Comparison of ENCODE assay signal across 16 cellular contexts in the genomic region with DNA sequence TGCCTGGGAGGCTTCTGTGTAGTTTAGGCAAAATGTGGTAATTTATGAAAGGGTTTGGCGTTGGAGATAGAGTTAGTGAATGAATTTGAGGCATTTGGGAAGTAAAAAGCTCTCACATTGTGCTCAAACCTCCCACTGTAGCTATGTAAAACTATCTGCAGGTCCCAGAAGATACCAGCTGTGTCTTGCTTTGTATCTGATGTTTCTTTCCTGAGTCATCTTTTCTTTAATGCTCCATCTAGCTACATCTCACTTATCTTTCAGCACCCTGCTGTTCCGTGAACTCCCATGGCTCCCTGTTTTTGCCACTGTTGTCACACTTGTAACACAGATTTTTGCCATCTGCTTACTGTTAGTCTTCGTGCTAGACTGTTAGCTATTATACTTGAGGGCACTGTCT.
DNase-seq lines count a peak whose midpoint lies in the region; ATAC-seq and TF ChIP-seq lines count a peak whose summit lies in the region.
"Had no signal": no experiment of that assay in that cellular context is flagged by ENCODE, and none has a peak within 500 bp of the region (broad histone marks: within the 10 kb centered on the region; RNA-seq: fewer than 3 reads in every experiment).

No MANE protein-coding gene starts in this region.

- peak; percentile 76 for ATAC-seq in SK-N-SH treated with all-trans-retinoic acid at 6 μM for 48 hours
- no peak for ATAC-seq in HG03342 (IDR thresholded peaks at IDR 0.05; ENCODE audit: unreplicated experiment)
- no peak for ATAC-seq in HG03025 (IDR thresholded peaks at IDR 0.05; ENCODE audit: low FRiP score, unreplicated experiment)
- ATAC-seq: left lung; naive thymus-derived CD4-positive, alpha-beta T cell had no signal

- H3K9me3 Mint-ChIP-seq in nephron, result no peaks in the 10 kb centered on the region
- H3K9me3 Mint-ChIP-seq: stimulated activated naive CD8-positive, alpha-beta T cell treated with anti-CD3 and anti-CD28 coated beads, Interleukin-15, Interleukin-2, amounts not matched to agents 100 ng/mL and 50 ng/mL, for 24 hours had no signal

- H3K4me3 Mint-ChIP-seq in nephron, result no peak overlapping the region
- H3K4me3 Mint-ChIP-seq: naive thymus-derived CD4-positive, alpha-beta T cell; stimulated activated naive CD8-positive, alpha-beta T cell treated with anti-CD3 and anti-CD28 coated beads, Interleukin-15, Interleukin-2, amounts not matched to agents 100 ng/mL and 50 ng/mL, for 24 hours had no signal

- peak overlapping the region; percentile 19 to 65 (median 50) for H3K27ac Mint-ChIP-seq in nephron
- H3K27ac Mint-ChIP-seq: naive thymus-derived CD4-positive, alpha-beta T cell; stimulated activated naive CD8-positive, alpha-beta T cell treated with anti-CD3 and anti-CD28 coated beads, Interleukin-15, Interleukin-2, amounts not matched to agents 100 ng/mL and 50 ng/mL, for 24 hours had no signal

- H3K36me3 Mint-ChIP-seq in nephron (ENCODE audit: low read depth), result no peaks in the 10 kb centered on the region
- H3K36me3 Mint-ChIP-seq: naive thymus-derived CD4-positive, alpha-beta T cell had no signal

- H3K4me1 Mint-ChIP-seq in nephron, result peaks cover 20% of the 10 kb centered on the region
- H3K4me1 Mint-ChIP-seq: naive thymus-derived CD4-positive, alpha-beta T cell had no signal

- DNase-seq in EH (ENCODE audit: low read depth) (peak; percentile 71), fibroblast of peridontal ligament (ENCODE audit: extremely low read depth) (peak; percentile 24), DMS 273 treated with DMSO at 0.1 percent for 48 hours (lab: John Stamatoyannopoulos, UW) (no peak)
- no peak for DNase-seq in activated CD4-positive, alpha-beta T cell treated with anti-CD3 and anti-CD28 coated beads for 48 hours
- DNase-seq: activated CD8-positive, alpha-beta memory T cell treated with anti-CD3 and anti-CD28 coated beads for 24 hours; AML-193; DMS153; left lung; naive thymus-derived CD4-positive, alpha-beta T cell; NCI-H1694; NCI-H524 had no signal

- TF ChIP-seq CTCF in nephron (IDR thresholded peaks at IDR 0.05; ENCODE audit: unreplicated experiment in 3 of 3), result no peak

- no peaks in the 10 kb centered on the region for H3K27me3 Mint-ChIP-seq in nephron (ENCODE audit: low read depth)
- H3K27me3 Mint-ChIP-seq: naive thymus-derived CD4-positive, alpha-beta T cell; stimulated activated naive CD8-positive, alpha-beta T cell treated with anti-CD3 and anti-CD28 coated beads, Interleukin-15, Interleukin-2, amounts not matched to agents 100 ng/mL and 50 ng/mL, for 24 hours had no signal

TF ChIP-seq in SK-N-SH treated with all-trans-retinoic acid at 6 μM for 48 hours, 23 proteins besides CTCF, POLR2A, EP300 and RAD21:
- TF ChIP-seq CSDC2 (CRISPR knock-in tag; IDR thresholded peaks at IDR 0.05) (no peak), GLIS3 (CRISPR knock-in tag; IDR thresholded peaks at IDR 0.05) (no peak), ARNTL (CRISPR knock-in tag; IDR thresholded peaks at IDR 0.05; ENCODE audit: borderline replicate concordance, low read depth) (no peak), ZNF70 (CRISPR knock-in tag; IDR thresholded peaks at IDR 0.05) (no peak), TCF4 (CRISPR knock-in tag; IDR thresholded peaks at IDR 0.05; ENCODE audit: borderline replicate concordance) (no peak), ZC3H10 (CRISPR knock-in tag; IDR thresholded peaks at IDR 0.05) (no peak), ZFP30 (CRISPR knock-in tag; IDR thresholded peaks at IDR 0.05) (no peak)
- TF ChIP-seq, protein P1, sequence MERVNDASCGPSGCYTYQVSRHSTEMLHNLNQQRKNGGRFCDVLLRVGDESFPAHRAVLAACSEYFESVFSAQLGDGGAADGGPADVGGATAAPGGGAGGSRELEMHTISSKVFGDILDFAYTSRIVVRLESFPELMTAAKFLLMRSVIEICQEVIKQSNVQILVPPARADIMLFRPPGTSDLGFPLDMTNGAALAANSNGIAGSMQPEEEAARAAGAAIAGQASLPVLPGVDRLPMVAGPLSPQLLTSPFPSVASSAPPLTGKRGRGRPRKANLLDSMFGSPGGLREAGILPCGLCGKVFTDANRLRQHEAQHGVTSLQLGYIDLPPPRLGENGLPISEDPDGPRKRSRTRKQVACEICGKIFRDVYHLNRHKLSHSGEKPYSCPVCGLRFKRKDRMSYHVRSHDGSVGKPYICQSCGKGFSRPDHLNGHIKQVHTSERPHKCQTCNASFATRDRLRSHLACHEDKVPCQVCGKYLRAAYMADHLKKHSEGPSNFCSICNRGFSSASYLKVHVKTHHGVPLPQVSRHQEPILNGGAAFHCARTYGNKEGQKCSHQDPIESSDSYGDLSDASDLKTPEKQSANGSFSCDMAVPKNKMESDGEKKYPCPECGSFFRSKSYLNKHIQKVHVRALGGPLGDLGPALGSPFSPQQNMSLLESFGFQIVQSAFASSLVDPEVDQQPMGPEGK (CRISPR knock-in tag; IDR thresholded peaks at IDR 0.05; ENCODE audit: borderline replicate concordance), result no peak
- TF ChIP-seq, protein P2, sequence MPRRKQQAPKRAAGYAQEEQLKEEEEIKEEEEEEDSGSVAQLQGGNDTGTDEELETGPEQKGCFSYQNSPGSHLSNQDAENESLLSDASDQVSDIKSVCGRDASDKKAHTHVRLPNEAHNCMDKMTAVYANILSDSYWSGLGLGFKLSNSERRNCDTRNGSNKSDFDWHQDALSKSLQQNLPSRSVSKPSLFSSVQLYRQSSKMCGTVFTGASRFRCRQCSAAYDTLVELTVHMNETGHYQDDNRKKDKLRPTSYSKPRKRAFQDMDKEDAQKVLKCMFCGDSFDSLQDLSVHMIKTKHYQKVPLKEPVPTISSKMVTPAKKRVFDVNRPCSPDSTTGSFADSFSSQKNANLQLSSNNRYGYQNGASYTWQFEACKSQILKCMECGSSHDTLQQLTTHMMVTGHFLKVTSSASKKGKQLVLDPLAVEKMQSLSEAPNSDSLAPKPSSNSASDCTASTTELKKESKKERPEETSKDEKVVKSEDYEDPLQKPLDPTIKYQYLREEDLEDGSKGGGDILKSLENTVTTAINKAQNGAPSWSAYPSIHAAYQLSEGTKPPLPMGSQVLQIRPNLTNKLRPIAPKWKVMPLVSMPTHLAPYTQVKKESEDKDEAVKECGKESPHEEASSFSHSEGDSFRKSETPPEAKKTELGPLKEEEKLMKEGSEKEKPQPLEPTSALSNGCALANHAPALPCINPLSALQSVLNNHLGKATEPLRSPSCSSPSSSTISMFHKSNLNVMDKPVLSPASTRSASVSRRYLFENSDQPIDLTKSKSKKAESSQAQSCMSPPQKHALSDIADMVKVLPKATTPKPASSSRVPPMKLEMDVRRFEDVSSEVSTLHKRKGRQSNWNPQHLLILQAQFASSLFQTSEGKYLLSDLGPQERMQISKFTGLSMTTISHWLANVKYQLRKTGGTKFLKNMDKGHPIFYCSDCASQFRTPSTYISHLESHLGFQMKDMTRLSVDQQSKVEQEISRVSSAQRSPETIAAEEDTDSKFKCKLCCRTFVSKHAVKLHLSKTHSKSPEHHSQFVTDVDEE (CRISPR knock-in tag; IDR thresholded peaks at IDR 0.05), result no peak

Comparison
In these comparisons a context has a peak if more than half of its experiments do, and no peak if none do; other contexts are left out.
1. DNase-seq: peak in EH (single experiment) and fibroblast of peridontal ligament (single experiment); none in activated CD4-positive, alpha-beta T cell treated with anti-CD3 and anti-CD28 coated beads for 48 hours (single experiment) and DMS 273 treated with DMSO at 0.1 percent for 48 hours (single experiment).